Comparison of ENCODE assay signal across 11 cellular contexts in the genomic region with DNA sequence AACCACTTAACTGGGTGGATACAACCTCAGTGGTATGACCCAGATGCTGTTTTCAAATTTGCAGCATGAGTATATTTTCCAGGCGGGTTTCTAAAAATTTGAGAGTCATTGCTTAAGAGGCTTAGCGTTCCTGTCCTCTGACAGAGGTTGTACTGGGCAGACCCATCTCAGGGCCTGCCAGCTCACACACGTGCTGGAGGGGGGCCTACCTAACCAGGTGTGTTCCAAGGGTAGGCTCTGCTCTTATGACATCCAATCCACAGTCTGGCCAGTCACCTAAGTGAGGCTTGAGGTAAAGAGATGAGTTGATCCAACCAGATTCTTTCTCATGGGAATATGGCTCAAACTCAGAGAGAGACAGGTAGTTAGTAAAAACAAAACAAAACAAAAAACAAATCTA. TPM values are rescaled to one million over a fixed set of nuclear protein-coding genes. Genes with fewer than 3 reads are reported as not detected.
DNase-seq lines count a peak whose midpoint lies in the region; ATAC-seq and TF ChIP-seq lines count a peak whose summit lies in the region.
"Had no signal": no experiment of that assay in that cellular context is flagged by ENCODE, and none has a peak within 500 bp of the region (broad histone marks: within the 10 kb centered on the region; RNA-seq: fewer than 3 reads in every experiment).

No MANE protein-coding gene starts in this region.

- no peak for ATAC-seq in SK-N-SH treated with all-trans-retinoic acid at 6 μM for 48 hours
- ATAC-seq in HG02759 (IDR thresholded peaks at IDR 0.05; ENCODE audit: unreplicated experiment): no peak
- ATAC-seq: heart left ventricle had no signal

- H3K9me2 ChIP-seq in SK-N-SH: no peaks in the 10 kb centered on the region

- no peak overlapping the region for H3K27ac ChIP-seq in SK-N-SH (ENCODE audit: low read depth in 2 of 2, low read length in 1 of 2)
- no peak overlapping the region for H3K27ac ChIP-seq in SK-N-MC
- peak overlapping the region in 7 of 8 donors; percentile 95 to 98 (median 98) for H3K27ac ChIP-seq in spleen

- peak overlapping the region; percentile 85 for H3K4me2 ChIP-seq in SK-N-SH

- TF ChIP-seq CTCF in SK-N-SH (IDR thresholded peaks at IDR 0.05) (no peak), fibroblast of pulmonary artery (IDR thresholded peaks at IDR 0.05; ENCODE audit: low read length, missing control alignments) (no peak), spleen (IDR thresholded peaks at IDR 0.05 in 8 of 11, conservative IDR thresholded peaks at IDR 0.05 in 3 of 11) (no peak)

- peaks cover 64% of the 10 kb centered on the region for H3K79me2 ChIP-seq in SK-N-SH (ENCODE audit: insufficient read depth)

- CTCF ChIA-PET in SK-N-SH (lab: Yijun Ruan, JAX): interaction anchor here (1.3 to 4.6 kb wide), 2 partner anchors 113 to 116 kb away, joined by 4 to 25 read pairs; no protein-coding TSS in a partner anchor

- H3K36me3 ChIP-seq in SK-N-SH (replicated peaks in 1 of 2; ENCODE audit: control insufficient read depth in 1 of 2, insufficient read depth in 2 of 2, low read length in 1 of 2): peaks cover 0 to 11% of the 10 kb centered on the region in 2 experiments
- H3K36me3 ChIP-seq in SK-N-MC (ENCODE audit: insufficient read depth, low read length): peaks cover 23% of the 10 kb centered on the region
- no peaks in the 10 kb centered on the region for H3K36me3 ChIP-seq in spleen

- 0 out of 2 replicates have a peak overlapping the region, but pooled peaks have one; percentile 88 for H2AFZ ChIP-seq in SK-N-SH (ENCODE audit: low read depth)

- H3K4me3 ChIP-seq in SK-N-SH (ENCODE audit: low read depth in 2 of 2, low read length in 1 of 2): peak overlapping the region; percentile 95 to 96; a peak in 2 of 4 replicates
- H3K4me3 ChIP-seq in SK-N-MC: peak overlapping the region; percentile 97
- peak overlapping the region; percentile 81 for H3K4me3 ChIP-seq in fibroblast of pulmonary artery (replicated peaks; ENCODE audit: low read depth, low read length)
- peak overlapping the region in 2 of 8 donors; percentile 78 to 99 for H3K4me3 ChIP-seq in spleen

- WGBS in SK-N-SH (ENCODE audit: low lambda C conversion rate): 85% methylated on average over 3 of the region's 3 CpGs
- WGBS in spleen, 5 donors: 73 to 82% (median 77%) methylated on average over 3 of the region's 3 CpGs

- no peaks in the 10 kb centered on the region for H3F3A ChIP-seq in SK-N-SH (replicated peaks; ENCODE audit: insufficient read depth)

- POLR2A ChIA-PET in SK-N-SH (lab: Yijun Ruan, JAX): no interaction called here

- TF ChIP-seq POLR2A in spleen (IDR thresholded peaks at IDR 0.05): no peak

- TF ChIP-seq EP300 in SK-N-SH (IDR thresholded peaks at IDR 0.05; ENCODE audit: borderline replicate concordance in 1 of 2, low read depth in 1 of 2, low read length in 1 of 2): no peak

- intact Hi-C loops in spleen (cut with DNase I; ENCODE audit: low total_unique reads): no loop called here

- H3K4me1 ChIP-seq in SK-N-SH (ENCODE audit: control insufficient read depth in 1 of 2, insufficient read depth in 2 of 2, low read depth in 1 of 2, low read length in 1 of 2) (peaks cover 7 to 8% of the 10 kb centered on the region in 2 experiments; a peak in 3 of 4 replicates), spleen (peaks cover 15 to 42% (median 33%) of the 10 kb centered on the region in 6 donors)

- H3K9me3 ChIP-seq in SK-N-SH (no peaks in the 10 kb centered on the region), SK-N-MC (ENCODE audit: low read depth, low read length) (no peaks in the 10 kb centered on the region), spleen (no peaks in the 10 kb centered on the region)
- H3K9me3 ChIP-seq: heart left ventricle had no signal

- H3K27me3 ChIP-seq in SK-N-SH (ENCODE audit: insufficient read depth): no peaks in the 10 kb centered on the region
- H3K27me3 ChIP-seq in spleen (replicated peaks in 1 of 7): no peaks in the 10 kb centered on the region
- H3K27me3 ChIP-seq: heart left ventricle had no signal

- DNase-seq in SK-N-SH (no peak), SK-N-MC (ENCODE audit: low read depth, low spot score) (no peak), fibroblast of pulmonary artery (ENCODE audit: low read depth) (no peak), spleen (no peak), nucleus accumbens (lab: John Stamatoyannopoulos, UW) (no peak)
- DNase-seq in central memory CD4-positive, alpha-beta T cell: no peak
- DNase-seq: heart left ventricle; NCI-H748 treated with DMSO at 0.1 percent for 48 hours; stimulated activated CD4-positive, alpha-beta T cell treated with anti-CD3 and anti-CD28 coated beads, Interleukin-1b, Interleukin-23, amount 100 ng/mL, for 48 hours had no signal

- no peak for TF ChIP-seq RAD21 in SK-N-SH (IDR thresholded peaks at IDR 0.05; ENCODE audit: low read length)

- no peaks in the 10 kb centered on the region for H4K20me1 ChIP-seq in SK-N-SH (ENCODE audit: insufficient read depth)

- H3K9ac ChIP-seq in SK-N-SH (0 out of 2 replicates have a peak overlapping the region, but pooled peaks have one; percentile 97), SK-N-MC (ENCODE audit: insufficient read length) (peak overlapping the region; percentile 97)

TF ChIP-seq in SK-N-SH, 30 proteins besides CTCF, POLR2A, EP300 and RAD21 (continues in another document):
- TF ChIP-seq, protein P1, sequence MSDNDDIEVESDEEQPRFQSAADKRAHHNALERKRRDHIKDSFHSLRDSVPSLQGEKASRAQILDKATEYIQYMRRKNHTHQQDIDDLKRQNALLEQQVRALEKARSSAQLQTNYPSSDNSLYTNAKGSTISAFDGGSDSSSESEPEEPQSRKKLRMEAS (IDR thresholded peaks at IDR 0.05; ENCODE audit: low read depth): no peak
- TF ChIP-seq FOSL2 (IDR thresholded peaks at IDR 0.05; ENCODE audit: borderline replicate concordance, low read depth) (no peak), RCOR1 (IDR thresholded peaks at IDR 0.05; ENCODE audit: low read length) (no peak), RXRA (IDR thresholded peaks at IDR 0.05; ENCODE audit: borderline replicate concordance, low read depth) (no peak), GABPA (IDR thresholded peaks at IDR 0.05; ENCODE audit: low read depth) (no peak), CHD2 (IDR thresholded peaks at IDR 0.05; ENCODE audit: low read length, partially characterized antibody) (no peak), TAF1 (IDR thresholded peaks at IDR 0.05; ENCODE audit: borderline replicate concordance, low read depth, low read length) (no peak), FOXJ3 (CRISPR knock-in tag; IDR thresholded peaks at IDR 0.05) (no peak), YY1 (IDR thresholded peaks at IDR 0.05; ENCODE audit: low read depth) (no peak), MXI1 (IDR thresholded peaks at IDR 0.05; ENCODE audit: low read depth, low read length) (no peak), EZH2phosphoT487 (IDR thresholded peaks at IDR 0.05; ENCODE audit: borderline replicate concordance, low read depth) (no peak), MEF2A (IDR thresholded peaks at IDR 0.05; ENCODE audit: borderline replicate concordance, low read depth) (no peak)
- TF ChIP-seq, protein P2, sequence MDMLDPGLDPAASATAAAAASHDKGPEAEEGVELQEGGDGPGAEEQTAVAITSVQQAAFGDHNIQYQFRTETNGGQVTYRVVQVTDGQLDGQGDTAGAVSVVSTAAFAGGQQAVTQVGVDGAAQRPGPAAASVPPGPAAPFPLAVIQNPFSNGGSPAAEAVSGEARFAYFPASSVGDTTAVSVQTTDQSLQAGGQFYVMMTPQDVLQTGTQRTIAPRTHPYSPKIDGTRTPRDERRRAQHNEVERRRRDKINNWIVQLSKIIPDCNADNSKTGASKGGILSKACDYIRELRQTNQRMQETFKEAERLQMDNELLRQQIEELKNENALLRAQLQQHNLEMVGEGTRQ (IDR thresholded peaks at IDR 0.05; ENCODE audit: borderline replicate concordance, low read depth, low read length): no peak

TF ChIP-seq in SK-N-SH treated with all-trans-retinoic acid at 6 μM for 48 hours, 23 proteins besides CTCF, POLR2A, EP300 and RAD21 (continues in another document):
- TF ChIP-seq, protein P3, sequence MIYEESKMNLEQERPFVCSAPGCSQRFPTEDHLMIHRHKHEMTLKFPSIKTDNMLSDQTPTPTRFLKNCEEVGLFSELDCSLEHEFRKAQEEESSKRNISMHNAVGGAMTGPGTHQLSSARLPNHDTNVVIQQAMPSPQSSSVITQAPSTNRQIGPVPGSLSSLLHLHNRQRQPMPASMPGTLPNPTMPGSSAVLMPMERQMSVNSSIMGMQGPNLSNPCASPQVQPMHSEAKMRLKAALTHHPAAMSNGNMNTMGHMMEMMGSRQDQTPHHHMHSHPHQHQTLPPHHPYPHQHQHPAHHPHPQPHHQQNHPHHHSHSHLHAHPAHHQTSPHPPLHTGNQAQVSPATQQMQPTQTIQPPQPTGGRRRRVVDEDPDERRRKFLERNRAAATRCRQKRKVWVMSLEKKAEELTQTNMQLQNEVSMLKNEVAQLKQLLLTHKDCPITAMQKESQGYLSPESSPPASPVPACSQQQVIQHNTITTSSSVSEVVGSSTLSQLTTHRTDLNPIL (CRISPR knock-in tag; IDR thresholded peaks at IDR 0.05; ENCODE audit: low read depth): no peak
- TF ChIP-seq ZNF70 (CRISPR knock-in tag; IDR thresholded peaks at IDR 0.05): no peak
- TF ChIP-seq RARB (CRISPR knock-in tag; IDR thresholded peaks at IDR 0.05): no peak

RNA-seq across cellular contexts. Expression of a gene that starts 1.3 kb away (rescaled TPM):
- polyA plus RNA-seq in SK-N-SH (2012; rRNA removed) (37.2 and 43.4 TPM in 2 replicates), spleen (10 to 100 TPM; 46.1 to 58.1 (median 58.1) TPM)
- 46.3 and 51.5 TPM in 2 replicates for polyA plus RNA-seq in SK-N-SH (2012; cell fraction: cytosol; rRNA removed)
- polyA plus RNA-seq in SK-N-SH (2012; cell fraction: nucleus; rRNA removed): 17.0 and 17.3 TPM in 2 replicates
- total RNA-seq in spleen: 10 to 100 TPM; 32.1 to 40.3 (median 36.5) TPM

RNA-seq across cellular contexts. Expression of a gene that starts 1.9 kb away (rescaled TPM):
- polyA plus RNA-seq in SK-N-SH (2012; rRNA removed) (12.5 and 16.1 TPM in 2 replicates), spleen (10 to 100 TPM in 2 of 3 donors, 1 to 10 TPM in 1; 9.0 to 13.3 (median 11.2) TPM)
- 13.7 and 14.2 TPM in 2 replicates for polyA plus RNA-seq in SK-N-SH (2012; cell fraction: cytosol; rRNA removed)
- polyA plus RNA-seq in SK-N-SH (2012; cell fraction: nucleus; rRNA removed): 12.1 and 13.3 TPM in 2 replicates
- 10 to 100 TPM; 16.7 to 27.4 (median 22.6) TPM for total RNA-seq in spleen

Comparison
In these comparisons a context has a peak if more than half of its experiments do, and no peak if none do; other contexts are left out.
1. H3K27ac ChIP-seq: peak in spleen (7 of 8); none in SK-N-SH (0 of 2) and SK-N-MC (single experiment).